Comparison of ENCODE assay signal across 24 cellular contexts in the genomic region with DNA sequence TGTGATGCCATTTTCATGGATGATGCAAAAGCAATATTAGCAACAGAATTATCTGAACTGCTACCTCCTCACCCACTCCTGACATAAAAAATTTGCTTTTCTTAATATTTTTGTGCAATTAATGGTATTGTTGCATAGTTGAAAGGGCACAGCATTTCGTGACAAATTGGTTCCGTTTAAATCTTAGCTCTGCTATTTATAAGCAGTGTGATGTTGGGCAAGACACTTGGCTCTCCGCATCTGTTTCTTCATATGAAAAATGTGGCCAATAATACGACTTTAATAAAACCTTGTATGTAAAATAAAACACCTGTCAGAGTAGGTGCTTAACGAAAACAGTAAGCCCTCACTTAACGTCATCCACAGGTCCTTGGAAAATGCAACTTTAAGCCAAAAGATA. TPM values are rescaled to one million over a fixed set of nuclear protein-coding genes. Genes with fewer than 3 reads are reported as not detected.
A peak's percentile ranks its signal among the peaks of the same experiment; 100 is the strongest.
DNase-seq lines count a peak whose midpoint lies in the region; ATAC-seq and TF ChIP-seq lines count a peak whose summit lies in the region.
"Had no signal": no experiment of that assay in that cellular context is flagged by ENCODE, and none has a peak within 500 bp of the region (broad histone marks: within the 10 kb centered on the region; RNA-seq: fewer than 3 reads in every experiment).

No MANE protein-coding gene starts in this region.

- no peaks in the 10 kb centered on the region for H3K27me3 ChIP-seq in left ventricle myocardium inferior (ENCODE audit: low read depth)
- no peaks in the 10 kb centered on the region for H3K27me3 ChIP-seq in fibroblast of lung (ENCODE audit: control insufficient read depth, insufficient read depth, low read length)
- H3K27me3 ChIP-seq in subcutaneous abdominal adipose tissue (ENCODE audit: control insufficient read depth in 5 of 5, insufficient read depth in 4 of 5, low read length in 5 of 5): no peaks in the 10 kb centered on the region
- H3K27me3 ChIP-seq: foreskin keratinocyte, right lobe of liver had no signal

- H3K36me3 Mint-ChIP-seq in T-helper 17 cell (ENCODE audit: low read depth): peaks cover 4% of the 10 kb centered on the region

- H3K36me3 ChIP-seq in left ventricle myocardium inferior: no peaks in the 10 kb centered on the region
- no peaks in the 10 kb centered on the region for H3K36me3 ChIP-seq in fibroblast of lung (ENCODE audit: control insufficient read depth, insufficient read depth, low read length)
- H3K36me3 ChIP-seq in subcutaneous abdominal adipose tissue (ENCODE audit: control insufficient read depth in 5 of 5, insufficient read depth in 5 of 5, low read length in 5 of 5): no peaks in the 10 kb centered on the region
- H3K36me3 ChIP-seq: right lobe of liver had no signal

- no peaks in the 10 kb centered on the region for H3K27me3 Mint-ChIP-seq in T-helper 17 cell
- H3K27me3 Mint-ChIP-seq: activated CD4-positive, alpha-beta T cell treated with anti-CD3 and anti-CD28 coated beads, Interleukin-2, amount 10 ng/mL, durations not matched to agents 7 days and 5 days; CD8-positive, alpha-beta memory T cell; stimulated activated naive CD8-positive, alpha-beta T cell treated with anti-CD3 and anti-CD28 coated beads, Interleukin-15, Interleukin-2, amounts not matched to agents 100 ng/mL and 50 ng/mL, for 24 hours had no signal

- TF ChIP-seq CTCF in left ventricle myocardium inferior (IDR thresholded peaks at IDR 0.05; ENCODE audit: borderline replicate concordance): no peak
- TF ChIP-seq CTCF in fibroblast of lung (conservative IDR thresholded peaks at IDR 0.05 in 1 of 2, IDR thresholded peaks at IDR 0.05 in 1 of 2; ENCODE audit: low read depth in 1 of 2, low read length in 2 of 2): no peak

- H3K4me3 Mint-ChIP-seq in T-helper 17 cell: peak overlapping the region; percentile 60
- H3K4me3 Mint-ChIP-seq: activated CD4-positive, alpha-beta T cell treated with anti-CD3 and anti-CD28 coated beads, Interleukin-2, amount 10 ng/mL, durations not matched to agents 7 days and 5 days had no signal

- peaks cover 54% of the 10 kb centered on the region for H3K4me1 Mint-ChIP-seq in T-helper 17 cell

- H3K4me3 ChIP-seq in left ventricle myocardium inferior: peak overlapping the region; percentile 5
- no peak overlapping the region for H3K4me3 ChIP-seq in fibroblast of lung (replicated peaks in 1 of 4; ENCODE audit: control extremely low read depth in 1 of 4, insufficient read depth in 1 of 4, low read depth in 3 of 4, low read length in 4 of 4)
- H3K4me3 ChIP-seq in subcutaneous abdominal adipose tissue (ENCODE audit: low read depth in 1 of 5, low read length in 5 of 5): no peak overlapping the region
- H3K4me3 ChIP-seq: right lobe of liver had no signal

- peak overlapping the region; percentile 0 for H3K4me2 ChIP-seq in fibroblast of lung (ENCODE audit: extremely low read depth, insufficient read depth, low read length)

- no peak overlapping the region for H3K9ac ChIP-seq in fibroblast of lung (ENCODE audit: insufficient read depth, low read length)
- H3K9ac ChIP-seq in subcutaneous abdominal adipose tissue (ENCODE audit: low read length in 5 of 5): peak overlapping the region in 1 of 5 donors; percentile 51

- H3K79me2 ChIP-seq in fibroblast of lung (ENCODE audit: control insufficient read depth, insufficient read depth, low read length): peaks cover 88% of the 10 kb centered on the region

- no peaks in the 10 kb centered on the region for H3K9me3 ChIP-seq in left ventricle myocardium inferior (replicated peaks)
- H3K9me3 ChIP-seq in T-helper 17 cell (ENCODE audit: control insufficient read depth, low read length, poor library complexity, severe bottlenecking): no peaks in the 10 kb centered on the region
- H3K9me3 ChIP-seq in fibroblast of lung (ENCODE audit: control insufficient read depth, insufficient read depth, low read depth, low read length): no peaks in the 10 kb centered on the region
- H3K9me3 ChIP-seq in subcutaneous abdominal adipose tissue (ENCODE audit: control insufficient read depth in 5 of 5, low read length in 5 of 5): no peaks in the 10 kb centered on the region
- H3K9me3 ChIP-seq: right lobe of liver had no signal

- H2AFZ ChIP-seq in fibroblast of lung (ENCODE audit: low read length): no peak overlapping the region

- no peaks in the 10 kb centered on the region for H4K20me1 ChIP-seq in fibroblast of lung (ENCODE audit: control insufficient read depth, extremely low read depth, insufficient read depth, low read length)

- DNase-seq in left ventricle myocardium inferior: no peak
- DNase-seq in Right ventricle myocardium inferior (ENCODE audit: missing footprints): no peak
- DNase-seq in T-helper 17 cell: no peak
- DNase-seq in fibroblast of lung (ENCODE audit: low read depth in 2 of 2): peak in 1 of 2 donors; percentile 51
- no peak for DNase-seq in ureter (ENCODE audit: low spot score)
- DNase-seq in amniotic stem cell (lab: John Stamatoyannopoulos, UW): no peak
- DNase-seq: activated CD4-positive, alpha-beta T cell treated with anti-CD3 and anti-CD28 coated beads, Interleukin-2, amount 10 ng/mL, durations not matched to agents 7 days and 5 days; activated naive CD4-positive, alpha-beta T cell treated with Interleukin-2 at 50 U/mL for 16 hours; activated T-cell treated with anti-CD3 and anti-CD28 coated beads, Interleukin-2, amount 50 U/mL, for 48 hours; AML-193; CD8-positive, alpha-beta memory T cell; DMS 273 treated with DMSO at 0.1 percent for 48 hours; effector CD4-positive, alpha-beta T cell; foreskin keratinocyte; mammary epithelial cell; NCI-H1417; NCI-H2029 treated with DMSO at 0.1 percent for 48 hours; NCI-H345; NCI-H748 treated with DMSO at 0.1 percent for 48 hours; right lobe of liver had no signal

- peak overlapping the region; percentile 1 for H3K27ac ChIP-seq in left ventricle myocardium inferior (replicated peaks)
- H3K27ac ChIP-seq in fibroblast of lung (ENCODE audit: insufficient read depth, low read length): no peak overlapping the region
- H3K27ac ChIP-seq in subcutaneous abdominal adipose tissue (ENCODE audit: low read depth, low read length): peak overlapping the region; percentile 12
- H3K27ac ChIP-seq: epithelial cell of prostate, foreskin keratinocyte, right lobe of liver had no signal

- H3K4me1 ChIP-seq in left ventricle myocardium inferior: peaks cover 87% of the 10 kb centered on the region
- peaks cover 2% of the 10 kb centered on the region for H3K4me1 ChIP-seq in fibroblast of lung (ENCODE audit: control insufficient read depth, extremely low read depth, insufficient read depth, low read length)
- H3K4me1 ChIP-seq in subcutaneous abdominal adipose tissue (ENCODE audit: control insufficient read depth in 5 of 5, insufficient read depth in 5 of 5, low read length in 5 of 5): peaks cover 5 to 53% (median 37%) of the 10 kb centered on the region in 5 donors

- ATAC-seq in Right ventricle myocardium inferior (no peak), T-helper 17 cell (no peak), HG03139 (IDR thresholded peaks at IDR 0.05; ENCODE audit: unreplicated experiment) (no peak)
- ATAC-seq: foreskin keratinocyte, right lobe of liver had no signal

- intact Hi-C loops in left ventricle myocardium inferior (cut with micrococcal nuclease): no loop called here
- intact Hi-C loops in Right ventricle myocardium inferior (cut with DNase I): loop anchor here (10.0 kb wide), 2 partner anchors 332 to 362 kb away; no protein-coding TSS in a partner anchor

- H3K27ac Mint-ChIP-seq in T-helper 17 cell: peak overlapping the region; percentile 65
- H3K27ac Mint-ChIP-seq: activated CD4-positive, alpha-beta T cell treated with anti-CD3 and anti-CD28 coated beads, Interleukin-2, amount 10 ng/mL, durations not matched to agents 7 days and 5 days had no signal

RNA-seq across cellular contexts. Expression of a gene that starts 4.2 kb away (rescaled TPM):
- total RNA-seq in left ventricle myocardium inferior: 49.1 TPM
- 53.9 TPM for total RNA-seq in Right ventricle myocardium inferior
- total RNA-seq in T-helper 17 cell: 10 to 100 TPM; 41.2 to 49.9 TPM
- total RNA-seq in fibroblast of lung: 54.0 and 55.5 TPM in 2 replicates
- polyA plus RNA-seq in fibroblast of lung: 89.0 and 95.9 TPM in 2 replicates
- polyA plus RNA-seq in fibroblast of lung (2012): 91.2 and 106 TPM in 2 replicates
- 4.5 and 6.5 TPM in 2 replicates for polyA minus RNA-seq in fibroblast of lung (ENCODE audit: low replicate concordance)
- total RNA-seq in ureter: 50.3 TPM

RNA-seq across cellular contexts. Expression of a gene that starts 4.4 kb away (rescaled TPM):
- total RNA-seq in left ventricle myocardium inferior (5.2 TPM), Right ventricle myocardium inferior (7.9 TPM), T-helper 17 cell (1 to 10 TPM; 2.9 to 3.4 TPM), fibroblast of lung (6.7 and 7.6 TPM in 2 replicates), ureter (7.0 TPM)
- polyA plus RNA-seq in fibroblast of lung: 7.5 and 10.8 TPM in 2 replicates
- 6.3 and 10.4 TPM in 2 replicates for polyA plus RNA-seq in fibroblast of lung (2012)
- polyA minus RNA-seq in fibroblast of lung (ENCODE audit: low replicate concordance): not detected in 2 replicates
